ENCODE assay signal across 16 cellular contexts in the genomic region with DNA sequence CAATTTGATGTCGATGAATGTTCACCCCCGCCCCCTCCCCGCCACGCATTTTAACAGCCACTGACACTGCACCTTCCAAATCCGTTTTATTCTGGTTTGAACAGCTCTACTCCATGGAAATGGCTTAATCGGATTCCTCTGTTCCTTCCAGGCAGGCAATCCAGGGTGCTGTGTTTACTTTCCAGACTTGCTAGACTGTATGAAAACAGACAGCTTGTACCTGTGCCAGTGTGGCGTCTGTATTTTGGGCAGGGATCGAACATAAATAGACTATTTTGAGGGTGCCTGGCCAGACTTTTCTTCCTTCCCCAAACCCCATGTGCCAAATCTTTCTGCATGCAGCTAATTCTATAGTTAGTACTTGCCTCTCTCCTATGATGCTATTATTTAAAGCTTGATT.
"Had no signal": no experiment of that assay in that cellular context is flagged by ENCODE, and none has a peak within 500 bp of the region (broad histone marks: within the 10 kb centered on the region; RNA-seq: fewer than 3 reads in every experiment).

No MANE protein-coding gene starts in this region.

- H3K4me3 ChIP-seq: lower lobe of right lung, mucosa of descending colon, SK-N-MC, spleen, thyroid gland had no signal

- DNase-seq: activated CD4-positive, alpha-beta T cell treated with anti-CD3 and anti-CD28 coated beads, Interleukin-2, amount 50 U/mL, for 48 hours; activated T-cell treated with anti-CD3 and anti-CD28 coated beads, Interleukin-2, amount 50 U/mL, for 1 hour; cerebellar nuclear complex; foreskin fibroblast; lower lobe of right lung; naive B cell; occipital lobe; spleen; stimulated activated CD4-positive, alpha-beta T cell treated with anti-CD3 and anti-CD28 coated beads, Interleukin-4, amount 100 ng/mL, for 1 hour; stimulated activated naive CD4-positive, alpha-beta T cell; thyroid gland had no signal

- H3K27ac Mint-ChIP-seq: activated naive CD4-positive, alpha-beta T cell treated with anti-CD3 and anti-CD28 coated beads, Interleukin-2, amount 50 U/mL, for 72 hours; activated T-helper 17 cell treated with anti-CD3 and anti-CD28 coated beads, Interleukin-2, amount 50 U/mL, for 72 hours; naive B cell had no signal

- H3K4me1 Mint-ChIP-seq: activated T-helper 17 cell treated with anti-CD3 and anti-CD28 coated beads, Interleukin-2, amount 50 U/mL, for 72 hours; naive B cell had no signal

- H3K36me3 ChIP-seq: lower lobe of right lung, spleen, thyroid gland had no signal

- H3K9me3 ChIP-seq: lower lobe of right lung, mucosa of descending colon, spleen, thyroid gland had no signal

- H3K27me3 ChIP-seq: thyroid gland had no signal

- ATAC-seq: activated naive CD4-positive, alpha-beta T cell treated with anti-CD3 and anti-CD28 coated beads, Interleukin-2, amount 50 U/mL, for 72 hours; activated T-helper 17 cell treated with anti-CD3 and anti-CD28 coated beads, Interleukin-2, amount 50 U/mL, for 72 hours; left lobe of liver; lower lobe of right lung; mucosa of descending colon had no signal

- H3K27ac ChIP-seq: lower lobe of right lung, SK-N-MC, spleen, thyroid gland had no signal

- H3K9me3 Mint-ChIP-seq: activated naive CD4-positive, alpha-beta T cell treated with anti-CD3 and anti-CD28 coated beads, Interleukin-2, amount 50 U/mL, for 72 hours; activated T-helper 17 cell treated with anti-CD3 and anti-CD28 coated beads, Interleukin-2, amount 50 U/mL, for 72 hours; naive B cell had no signal

- H3K36me3 Mint-ChIP-seq: activated naive CD4-positive, alpha-beta T cell treated with anti-CD3 and anti-CD28 coated beads, Interleukin-2, amount 50 U/mL, for 72 hours; naive B cell had no signal

- H3K4me3 Mint-ChIP-seq: activated T-helper 17 cell treated with anti-CD3 and anti-CD28 coated beads, Interleukin-2, amount 50 U/mL, for 72 hours had no signal

- H3K4me1 ChIP-seq: thyroid gland had no signal
